In the genomic region with DNA sequence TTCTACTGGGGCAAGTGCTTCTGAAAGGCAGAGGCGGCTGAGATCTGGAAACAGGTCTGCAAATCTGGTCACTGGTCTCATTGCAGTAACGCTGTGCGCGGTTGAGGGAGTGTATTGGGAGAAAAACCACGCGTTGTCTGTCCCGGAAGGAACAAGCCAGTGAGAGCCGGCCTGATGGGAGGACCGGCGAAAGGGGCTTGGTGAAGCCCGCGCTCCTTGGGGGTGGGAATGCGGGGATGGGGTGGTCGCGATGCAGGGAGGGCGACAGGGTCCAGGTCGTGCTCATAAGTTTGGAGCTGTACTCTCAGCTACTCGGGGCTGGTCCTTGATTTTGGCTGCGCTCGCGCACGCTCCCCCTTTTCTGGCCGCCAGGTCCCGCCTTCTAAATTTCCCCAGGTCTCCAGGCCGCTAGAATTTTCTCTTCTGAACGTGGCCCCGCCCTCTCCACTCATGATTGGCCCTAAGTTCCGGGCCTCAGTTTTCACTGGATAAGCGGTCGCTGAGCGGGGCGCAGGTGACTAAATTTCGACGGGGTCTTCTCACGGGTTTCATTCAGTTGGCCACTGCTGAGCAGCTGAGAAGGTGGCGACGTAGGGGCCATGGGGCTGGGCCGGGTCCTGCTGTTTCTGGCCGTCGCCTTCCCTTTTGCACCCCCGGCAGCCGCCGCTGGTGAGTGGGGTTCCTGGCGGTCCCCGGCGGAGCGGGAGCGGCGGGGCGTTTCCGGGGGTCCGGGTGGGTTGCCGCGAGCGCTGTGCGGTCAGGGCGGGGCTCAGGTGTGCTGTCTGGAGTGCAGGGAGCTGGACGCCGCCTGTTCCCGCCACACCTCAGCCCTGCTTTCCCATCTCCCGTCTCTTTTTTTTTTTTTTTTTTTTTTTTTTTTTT, we compare ENCODE assay signal across 1 cellular context.
A peak's percentile ranks its signal among the peaks of the same experiment; 100 is the strongest.
TF ChIP-seq lines count a peak whose summit lies in the region.

A gene (plus strand): TSS at position 551 of the 882 bp plus-strand sequence. CDS start 49 bp downstream, at position 600.

TF ChIP-seq in HEK293, 187 proteins besides CTCF, POLR2A, EP300 and RAD21 (continued from another document and continues in another):
- TF ChIP-seq, protein P1, sequence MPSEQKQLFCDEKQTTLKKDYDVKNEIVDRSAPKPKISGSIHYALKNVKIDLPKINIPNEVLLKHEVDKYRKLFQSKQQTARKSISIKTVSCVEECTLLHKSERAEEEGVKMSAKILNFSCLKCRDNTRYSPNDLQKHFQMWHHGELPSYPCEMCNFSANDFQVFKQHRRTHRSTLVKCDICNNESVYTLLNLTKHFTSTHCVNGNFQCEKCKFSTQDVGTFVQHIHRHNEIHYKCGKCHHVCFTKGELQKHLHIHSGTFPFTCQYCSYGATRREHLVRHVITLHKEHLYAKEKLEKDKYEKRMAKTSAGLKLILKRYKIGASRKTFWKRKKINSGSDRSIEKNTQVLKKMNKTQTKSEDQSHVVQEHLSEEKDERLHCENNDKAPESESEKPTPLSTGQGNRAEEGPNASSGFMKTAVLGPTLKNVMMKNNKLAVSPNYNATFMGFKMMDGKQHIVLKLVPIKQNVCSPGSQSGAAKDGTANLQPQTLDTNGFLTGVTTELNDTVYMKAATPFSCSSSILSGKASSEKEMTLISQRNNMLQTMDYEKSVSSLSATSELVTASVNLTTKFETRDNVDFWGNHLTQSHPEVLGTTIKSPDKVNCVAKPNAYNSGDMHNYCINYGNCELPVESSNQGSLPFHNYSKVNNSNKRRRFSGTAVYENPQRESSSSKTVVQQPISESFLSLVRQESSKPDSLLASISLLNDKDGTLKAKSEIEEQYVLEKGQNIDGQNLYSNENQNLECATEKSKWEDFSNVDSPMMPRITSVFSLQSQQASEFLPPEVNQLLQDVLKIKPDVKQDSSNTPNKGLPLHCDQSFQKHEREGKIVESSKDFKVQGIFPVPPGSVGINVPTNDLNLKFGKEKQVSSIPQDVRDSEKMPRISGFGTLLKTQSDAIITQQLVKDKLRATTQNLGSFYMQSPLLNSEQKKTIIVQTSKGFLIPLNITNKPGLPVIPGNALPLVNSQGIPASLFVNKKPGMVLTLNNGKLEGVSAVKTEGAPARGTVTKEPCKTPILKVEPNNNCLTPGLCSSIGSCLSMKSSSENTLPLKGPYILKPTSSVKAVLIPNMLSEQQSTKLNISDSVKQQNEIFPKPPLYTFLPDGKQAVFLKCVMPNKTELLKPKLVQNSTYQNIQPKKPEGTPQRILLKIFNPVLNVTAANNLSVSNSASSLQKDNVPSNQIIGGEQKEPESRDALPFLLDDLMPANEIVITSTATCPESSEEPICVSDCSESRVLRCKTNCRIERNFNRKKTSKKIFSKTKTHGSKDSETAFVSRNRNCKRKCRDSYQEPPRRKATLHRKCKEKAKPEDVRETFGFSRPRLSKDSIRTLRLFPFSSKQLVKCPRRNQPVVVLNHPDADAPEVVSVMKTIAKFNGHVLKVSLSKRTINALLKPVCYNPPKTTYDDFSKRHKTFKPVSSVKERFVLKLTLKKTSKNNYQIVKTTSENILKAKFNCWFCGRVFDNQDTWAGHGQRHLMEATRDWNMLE (tag by site-specific recombination; conservative IDR thresholded peaks at IDR 0.05; ENCODE audit: low read depth) = no peak
- no peak for TF ChIP-seq WT1 (tag by site-specific recombination; IDR thresholded peaks at IDR 0.05)
- 0 out of 2 replicates have a peak, but pooled peaks have one; percentile 52 for TF ChIP-seq ZNF561 (tag by site-specific recombination; IDR thresholded peaks at IDR 0.05; ENCODE audit: borderline replicate concordance)
- TF ChIP-seq ZNF335 (tag by site-specific recombination; conservative IDR thresholded peaks at IDR 0.05) = peak; percentile 83
- no peak for TF ChIP-seq SALL2 (tag by site-specific recombination; IDR thresholded peaks at IDR 0.05; ENCODE audit: borderline replicate concordance)
- TF ChIP-seq ZSCAN30 (tag by site-specific recombination; IDR thresholded peaks at IDR 0.05) = peak; percentile 64; the same call in 1 of the 2 replicates
- TF ChIP-seq ZNF426 (tag by site-specific recombination; IDR thresholded peaks at IDR 0.05) = no peak
- TF ChIP-seq ZNF654 (tag by site-specific recombination; IDR thresholded peaks at IDR 0.05; ENCODE audit: low read depth) = no peak
- no peak for TF ChIP-seq ZNF302 (tag by site-specific recombination; IDR thresholded peaks at IDR 0.05; ENCODE audit: low read depth)
- TF ChIP-seq, protein P2, sequence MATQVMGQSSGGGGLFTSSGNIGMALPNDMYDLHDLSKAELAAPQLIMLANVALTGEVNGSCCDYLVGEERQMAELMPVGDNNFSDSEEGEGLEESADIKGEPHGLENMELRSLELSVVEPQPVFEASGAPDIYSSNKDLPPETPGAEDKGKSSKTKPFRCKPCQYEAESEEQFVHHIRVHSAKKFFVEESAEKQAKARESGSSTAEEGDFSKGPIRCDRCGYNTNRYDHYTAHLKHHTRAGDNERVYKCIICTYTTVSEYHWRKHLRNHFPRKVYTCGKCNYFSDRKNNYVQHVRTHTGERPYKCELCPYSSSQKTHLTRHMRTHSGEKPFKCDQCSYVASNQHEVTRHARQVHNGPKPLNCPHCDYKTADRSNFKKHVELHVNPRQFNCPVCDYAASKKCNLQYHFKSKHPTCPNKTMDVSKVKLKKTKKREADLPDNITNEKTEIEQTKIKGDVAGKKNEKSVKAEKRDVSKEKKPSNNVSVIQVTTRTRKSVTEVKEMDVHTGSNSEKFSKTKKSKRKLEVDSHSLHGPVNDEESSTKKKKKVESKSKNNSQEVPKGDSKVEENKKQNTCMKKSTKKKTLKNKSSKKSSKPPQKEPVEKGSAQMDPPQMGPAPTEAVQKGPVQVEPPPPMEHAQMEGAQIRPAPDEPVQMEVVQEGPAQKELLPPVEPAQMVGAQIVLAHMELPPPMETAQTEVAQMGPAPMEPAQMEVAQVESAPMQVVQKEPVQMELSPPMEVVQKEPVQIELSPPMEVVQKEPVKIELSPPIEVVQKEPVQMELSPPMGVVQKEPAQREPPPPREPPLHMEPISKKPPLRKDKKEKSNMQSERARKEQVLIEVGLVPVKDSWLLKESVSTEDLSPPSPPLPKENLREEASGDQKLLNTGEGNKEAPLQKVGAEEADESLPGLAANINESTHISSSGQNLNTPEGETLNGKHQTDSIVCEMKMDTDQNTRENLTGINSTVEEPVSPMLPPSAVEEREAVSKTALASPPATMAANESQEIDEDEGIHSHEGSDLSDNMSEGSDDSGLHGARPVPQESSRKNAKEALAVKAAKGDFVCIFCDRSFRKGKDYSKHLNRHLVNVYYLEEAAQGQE (tag by site-specific recombination; IDR thresholded peaks at IDR 0.05) = no peak
- TF ChIP-seq, protein P3, sequence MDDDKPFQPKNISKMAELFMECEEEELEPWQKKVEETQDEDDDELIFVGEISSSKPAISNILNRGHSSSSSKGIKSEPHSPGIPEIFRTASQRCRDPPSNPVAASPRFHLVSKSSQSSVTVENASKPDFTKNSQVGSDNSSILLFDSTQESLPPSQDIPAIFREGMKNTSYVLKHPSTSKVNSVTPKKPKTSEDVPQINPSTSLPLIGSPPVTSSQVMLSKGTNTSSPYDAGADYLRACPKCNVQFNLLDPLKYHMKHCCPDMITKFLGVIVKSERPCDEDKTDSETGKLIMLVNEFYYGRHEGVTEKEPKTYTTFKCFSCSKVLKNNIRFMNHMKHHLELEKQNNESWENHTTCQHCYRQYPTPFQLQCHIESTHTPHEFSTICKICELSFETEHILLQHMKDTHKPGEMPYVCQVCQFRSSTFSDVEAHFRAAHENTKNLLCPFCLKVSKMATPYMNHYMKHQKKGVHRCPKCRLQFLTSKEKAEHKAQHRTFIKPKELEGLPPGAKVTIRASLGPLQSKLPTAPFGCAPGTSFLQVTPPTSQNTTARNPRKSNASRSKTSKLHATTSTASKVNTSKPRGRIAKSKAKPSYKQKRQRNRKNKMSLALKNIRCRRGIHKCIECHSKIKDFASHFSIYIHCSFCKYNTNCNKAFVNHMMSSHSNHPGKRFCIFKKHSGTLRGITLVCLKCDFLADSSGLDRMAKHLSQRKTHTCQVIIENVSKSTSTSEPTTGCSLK (tag by site-specific recombination; IDR thresholded peaks at IDR 0.05) = no peak
- peak; percentile 85 for TF ChIP-seq SP2 (tag by site-specific recombination; IDR thresholded peaks at IDR 0.05)
- no peak for TF ChIP-seq ZNF747 (tag by site-specific recombination; IDR thresholded peaks at IDR 0.05)
- no peak for TF ChIP-seq ZNF514 (tag by site-specific recombination; IDR thresholded peaks at IDR 0.05)
- no peak for TF ChIP-seq ZNF792 (tag by site-specific recombination; IDR thresholded peaks at IDR 0.05)
- no peak for TF ChIP-seq ZNF529 (tag by site-specific recombination; IDR thresholded peaks at IDR 0.05; ENCODE audit: insufficient replicate concordance)
- TF ChIP-seq SETDB1 (IDR thresholded peaks at IDR 0.05; ENCODE audit: insufficient read length, low read length) = no peak
- TF ChIP-seq ZNF311 (tag by site-specific recombination; IDR thresholded peaks at IDR 0.05; ENCODE audit: borderline replicate concordance) = no peak
- no peak for TF ChIP-seq ZNF354C (tag by site-specific recombination; IDR thresholded peaks at IDR 0.05; ENCODE audit: borderline replicate concordance, low read depth)
- TF ChIP-seq, protein P4, sequence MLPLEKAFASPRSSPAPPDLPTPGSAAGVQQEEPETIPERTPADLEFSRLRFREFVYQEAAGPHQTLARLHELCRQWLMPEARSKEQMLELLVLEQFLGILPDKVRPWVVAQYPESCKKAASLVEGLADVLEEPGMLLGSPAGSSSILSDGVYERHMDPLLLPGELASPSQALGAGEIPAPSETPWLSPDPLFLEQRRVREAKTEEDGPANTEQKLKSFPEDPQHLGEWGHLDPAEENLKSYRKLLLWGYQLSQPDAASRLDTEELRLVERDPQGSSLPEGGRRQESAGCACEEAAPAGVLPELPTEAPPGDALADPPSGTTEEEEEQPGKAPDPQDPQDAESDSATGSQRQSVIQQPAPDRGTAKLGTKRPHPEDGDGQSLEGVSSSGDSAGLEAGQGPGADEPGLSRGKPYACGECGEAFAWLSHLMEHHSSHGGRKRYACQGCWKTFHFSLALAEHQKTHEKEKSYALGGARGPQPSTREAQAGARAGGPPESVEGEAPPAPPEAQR (tag by site-specific recombination; IDR thresholded peaks at IDR 0.05) = no peak
- no peak for TF ChIP-seq SCRT2 (tag by site-specific recombination; IDR thresholded peaks at IDR 0.05)
- TF ChIP-seq ZNF155 (tag by site-specific recombination; IDR thresholded peaks at IDR 0.05) = no peak
- TF ChIP-seq ZNF664 (tag by site-specific recombination; IDR thresholded peaks at IDR 0.05) = no peak
- TF ChIP-seq, protein P5, sequence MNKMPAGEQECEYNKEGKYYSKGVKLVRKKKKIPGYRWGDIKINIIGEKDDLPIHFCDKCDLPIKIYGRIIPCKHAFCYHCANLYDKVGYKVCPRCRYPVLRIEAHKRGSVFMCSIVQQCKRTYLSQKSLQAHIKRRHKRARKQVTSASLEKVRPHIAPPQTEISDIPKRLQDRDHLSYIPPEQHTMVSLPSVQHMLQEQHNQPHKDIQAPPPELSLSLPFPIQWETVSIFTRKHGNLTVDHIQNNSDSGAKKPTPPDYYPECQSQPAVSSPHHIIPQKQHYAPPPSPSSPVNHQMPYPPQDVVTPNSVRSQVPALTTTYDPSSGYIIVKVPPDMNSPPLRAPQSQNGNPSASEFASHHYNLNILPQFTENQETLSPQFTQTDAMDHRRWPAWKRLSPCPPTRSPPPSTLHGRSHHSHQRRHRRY (tag by site-specific recombination; IDR thresholded peaks at IDR 0.05) = no peak
- no peak for TF ChIP-seq ZNF248 (tag by site-specific recombination; IDR thresholded peaks at IDR 0.05)
- no peak for TF ChIP-seq ZNF549 (tag by site-specific recombination; IDR thresholded peaks at IDR 0.05)
- TF ChIP-seq ZNF555 (tag by site-specific recombination; conservative IDR thresholded peaks at IDR 0.05) = no peak
- TF ChIP-seq ZNF677 (tag by site-specific recombination; IDR thresholded peaks at IDR 0.05) = no peak
- TF ChIP-seq FEZF1 (tag by site-specific recombination; IDR thresholded peaks at IDR 0.05) = no peak
- TF ChIP-seq ZNF548 (tag by site-specific recombination; IDR thresholded peaks at IDR 0.05) = no peak
- no peak for TF ChIP-seq ZNF214 (tag by site-specific recombination; IDR thresholded peaks at IDR 0.05; ENCODE audit: borderline replicate concordance)
- TF ChIP-seq, protein P6, sequence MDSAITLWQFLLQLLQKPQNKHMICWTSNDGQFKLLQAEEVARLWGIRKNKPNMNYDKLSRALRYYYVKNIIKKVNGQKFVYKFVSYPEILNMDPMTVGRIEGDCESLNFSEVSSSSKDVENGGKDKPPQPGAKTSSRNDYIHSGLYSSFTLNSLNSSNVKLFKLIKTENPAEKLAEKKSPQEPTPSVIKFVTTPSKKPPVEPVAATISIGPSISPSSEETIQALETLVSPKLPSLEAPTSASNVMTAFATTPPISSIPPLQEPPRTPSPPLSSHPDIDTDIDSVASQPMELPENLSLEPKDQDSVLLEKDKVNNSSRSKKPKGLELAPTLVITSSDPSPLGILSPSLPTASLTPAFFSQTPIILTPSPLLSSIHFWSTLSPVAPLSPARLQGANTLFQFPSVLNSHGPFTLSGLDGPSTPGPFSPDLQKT (IDR thresholded peaks at IDR 0.05; ENCODE audit: borderline replicate concordance, low read depth, low read length) = no peak
- no peak for TF ChIP-seq ZNF138 (tag by site-specific recombination; IDR thresholded peaks at IDR 0.05; ENCODE audit: borderline replicate concordance)
- TF ChIP-seq ZNF544 (tag by site-specific recombination; IDR thresholded peaks at IDR 0.05) = no peak
- TF ChIP-seq, protein P7, sequence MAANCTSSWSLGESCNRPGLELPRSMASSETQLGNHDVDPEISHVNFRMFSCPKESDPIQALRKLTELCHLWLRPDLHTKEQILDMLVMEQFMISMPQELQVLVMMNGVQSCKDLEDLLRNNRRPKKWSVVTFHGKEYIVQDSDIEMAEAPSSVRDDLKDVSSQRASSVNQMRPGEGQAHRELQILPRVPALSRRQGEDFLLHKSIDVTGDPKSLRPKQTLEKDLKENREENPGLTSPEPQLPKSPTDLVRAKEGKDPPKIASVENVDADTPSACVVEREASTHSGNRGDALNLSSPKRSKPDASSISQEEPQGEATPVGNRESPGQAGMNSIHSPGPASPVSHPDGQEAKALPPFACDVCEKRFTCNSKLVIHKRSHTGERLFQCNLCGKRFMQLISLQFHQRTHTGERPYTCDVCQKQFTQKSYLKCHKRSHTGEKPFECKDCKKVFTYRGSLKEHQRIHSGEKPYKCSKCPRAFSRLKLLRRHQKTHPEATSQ (tag by site-specific recombination; IDR thresholded peaks at IDR 0.05) = no peak
- TF ChIP-seq, protein P8, sequence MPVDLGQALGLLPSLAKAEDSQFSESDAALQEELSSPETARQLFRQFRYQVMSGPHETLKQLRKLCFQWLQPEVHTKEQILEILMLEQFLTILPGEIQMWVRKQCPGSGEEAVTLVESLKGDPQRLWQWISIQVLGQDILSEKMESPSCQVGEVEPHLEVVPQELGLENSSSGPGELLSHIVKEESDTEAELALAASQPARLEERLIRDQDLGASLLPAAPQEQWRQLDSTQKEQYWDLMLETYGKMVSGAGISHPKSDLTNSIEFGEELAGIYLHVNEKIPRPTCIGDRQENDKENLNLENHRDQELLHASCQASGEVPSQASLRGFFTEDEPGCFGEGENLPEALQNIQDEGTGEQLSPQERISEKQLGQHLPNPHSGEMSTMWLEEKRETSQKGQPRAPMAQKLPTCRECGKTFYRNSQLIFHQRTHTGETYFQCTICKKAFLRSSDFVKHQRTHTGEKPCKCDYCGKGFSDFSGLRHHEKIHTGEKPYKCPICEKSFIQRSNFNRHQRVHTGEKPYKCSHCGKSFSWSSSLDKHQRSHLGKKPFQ (tag by site-specific recombination; IDR thresholded peaks at IDR 0.05) = no peak
- peak; percentile 50 for TF ChIP-seq SP7 (tag by site-specific recombination; IDR thresholded peaks at IDR 0.05)
- TF ChIP-seq ZBTB1 (tag by site-specific recombination; IDR thresholded peaks at IDR 0.05) = no peak
- TF ChIP-seq ZNF560 (tag by site-specific recombination; IDR thresholded peaks at IDR 0.05; ENCODE audit: borderline replicate concordance) = no peak
- TF ChIP-seq, protein P9, sequence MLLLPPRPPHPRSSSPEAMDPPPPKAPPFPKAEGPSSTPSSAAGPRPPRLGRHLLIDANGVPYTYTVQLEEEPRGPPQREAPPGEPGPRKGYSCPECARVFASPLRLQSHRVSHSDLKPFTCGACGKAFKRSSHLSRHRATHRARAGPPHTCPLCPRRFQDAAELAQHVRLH (tag by site-specific recombination; IDR thresholded peaks at IDR 0.05) = no peak
- no peak for TF ChIP-seq HOXC10 (CRISPR knock-in tag; IDR thresholded peaks at IDR 0.05)
